Comparison of ENCODE assay signal across 1 cellular context in genomic region chr7:23594879-23595604, GRCh38.
A peak's percentile ranks its signal among the peaks of the same experiment; 100 is the strongest.
TF ChIP-seq lines count a peak whose summit lies in the region.

No MANE protein-coding gene starts in this region.

TF ChIP-seq in GM12878, 131 proteins besides CTCF, POLR2A, EP300 and RAD21 (continued from another document and continues in another):
- peak; percentile 58; the same call in 1 of the 2 replicates for TF ChIP-seq CBX5 (IDR thresholded peaks at IDR 0.05; ENCODE audit: low read depth)
- TF ChIP-seq SP1 (IDR thresholded peaks at IDR 0.05; ENCODE audit: low read depth, low read length), result no peak
- peak; percentile 88 for TF ChIP-seq PML (IDR thresholded peaks at IDR 0.05; ENCODE audit: low read length)
- TF ChIP-seq ZNF24 (IDR thresholded peaks at IDR 0.05), result peak; percentile 52
- TF ChIP-seq GABPA (IDR thresholded peaks at IDR 0.05; ENCODE audit: low read depth), result peak; percentile 71
- no peak for TF ChIP-seq TAF1 (IDR thresholded peaks at IDR 0.05; ENCODE audit: borderline replicate concordance, low read depth, low read length)
- TF ChIP-seq, protein P1, sequence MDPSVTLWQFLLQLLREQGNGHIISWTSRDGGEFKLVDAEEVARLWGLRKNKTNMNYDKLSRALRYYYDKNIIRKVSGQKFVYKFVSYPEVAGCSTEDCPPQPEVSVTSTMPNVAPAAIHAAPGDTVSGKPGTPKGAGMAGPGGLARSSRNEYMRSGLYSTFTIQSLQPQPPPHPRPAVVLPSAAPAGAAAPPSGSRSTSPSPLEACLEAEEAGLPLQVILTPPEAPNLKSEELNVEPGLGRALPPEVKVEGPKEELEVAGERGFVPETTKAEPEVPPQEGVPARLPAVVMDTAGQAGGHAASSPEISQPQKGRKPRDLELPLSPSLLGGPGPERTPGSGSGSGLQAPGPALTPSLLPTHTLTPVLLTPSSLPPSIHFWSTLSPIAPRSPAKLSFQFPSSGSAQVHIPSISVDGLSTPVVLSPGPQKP (IDR thresholded peaks at IDR 0.05; ENCODE audit: low read depth, low read length), result peak; percentile 74; the same call in 1 of the 2 replicates
- peak; percentile 99 for TF ChIP-seq NFIC (IDR thresholded peaks at IDR 0.05; ENCODE audit: low read depth, low read length)
- TF ChIP-seq BRCA1 (IDR thresholded peaks at IDR 0.05; ENCODE audit: low read depth, low read length), result no peak
- peak; percentile 99 for TF ChIP-seq ZNF592 (IDR thresholded peaks at IDR 0.05)
- TF ChIP-seq NFYA (IDR thresholded peaks at IDR 0.05; ENCODE audit: borderline replicate concordance, low read depth, low read length), result no peak
- TF ChIP-seq RB1 (IDR thresholded peaks at IDR 0.05; ENCODE audit: borderline replicate concordance), result no peak
- TF ChIP-seq, protein P2, sequence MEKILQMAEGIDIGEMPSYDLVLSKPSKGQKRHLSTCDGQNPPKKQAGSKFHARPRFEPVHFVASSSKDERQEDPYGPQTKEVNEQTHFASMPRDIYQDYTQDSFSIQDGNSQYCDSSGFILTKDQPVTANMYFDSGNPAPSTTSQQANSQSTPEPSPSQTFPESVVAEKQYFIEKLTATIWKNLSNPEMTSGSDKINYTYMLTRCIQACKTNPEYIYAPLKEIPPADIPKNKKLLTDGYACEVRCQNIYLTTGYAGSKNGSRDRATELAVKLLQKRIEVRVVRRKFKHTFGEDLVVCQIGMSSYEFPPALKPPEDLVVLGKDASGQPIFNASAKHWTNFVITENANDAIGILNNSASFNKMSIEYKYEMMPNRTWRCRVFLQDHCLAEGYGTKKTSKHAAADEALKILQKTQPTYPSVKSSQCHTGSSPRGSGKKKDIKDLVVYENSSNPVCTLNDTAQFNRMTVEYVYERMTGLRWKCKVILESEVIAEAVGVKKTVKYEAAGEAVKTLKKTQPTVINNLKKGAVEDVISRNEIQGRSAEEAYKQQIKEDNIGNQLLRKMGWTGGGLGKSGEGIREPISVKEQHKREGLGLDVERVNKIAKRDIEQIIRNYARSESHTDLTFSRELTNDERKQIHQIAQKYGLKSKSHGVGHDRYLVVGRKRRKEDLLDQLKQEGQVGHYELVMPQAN (conservative IDR thresholded peaks at IDR 0.05), result no peak
- no peak for TF ChIP-seq FOXK2 (IDR thresholded peaks at IDR 0.05)
- TF ChIP-seq, protein P3, sequence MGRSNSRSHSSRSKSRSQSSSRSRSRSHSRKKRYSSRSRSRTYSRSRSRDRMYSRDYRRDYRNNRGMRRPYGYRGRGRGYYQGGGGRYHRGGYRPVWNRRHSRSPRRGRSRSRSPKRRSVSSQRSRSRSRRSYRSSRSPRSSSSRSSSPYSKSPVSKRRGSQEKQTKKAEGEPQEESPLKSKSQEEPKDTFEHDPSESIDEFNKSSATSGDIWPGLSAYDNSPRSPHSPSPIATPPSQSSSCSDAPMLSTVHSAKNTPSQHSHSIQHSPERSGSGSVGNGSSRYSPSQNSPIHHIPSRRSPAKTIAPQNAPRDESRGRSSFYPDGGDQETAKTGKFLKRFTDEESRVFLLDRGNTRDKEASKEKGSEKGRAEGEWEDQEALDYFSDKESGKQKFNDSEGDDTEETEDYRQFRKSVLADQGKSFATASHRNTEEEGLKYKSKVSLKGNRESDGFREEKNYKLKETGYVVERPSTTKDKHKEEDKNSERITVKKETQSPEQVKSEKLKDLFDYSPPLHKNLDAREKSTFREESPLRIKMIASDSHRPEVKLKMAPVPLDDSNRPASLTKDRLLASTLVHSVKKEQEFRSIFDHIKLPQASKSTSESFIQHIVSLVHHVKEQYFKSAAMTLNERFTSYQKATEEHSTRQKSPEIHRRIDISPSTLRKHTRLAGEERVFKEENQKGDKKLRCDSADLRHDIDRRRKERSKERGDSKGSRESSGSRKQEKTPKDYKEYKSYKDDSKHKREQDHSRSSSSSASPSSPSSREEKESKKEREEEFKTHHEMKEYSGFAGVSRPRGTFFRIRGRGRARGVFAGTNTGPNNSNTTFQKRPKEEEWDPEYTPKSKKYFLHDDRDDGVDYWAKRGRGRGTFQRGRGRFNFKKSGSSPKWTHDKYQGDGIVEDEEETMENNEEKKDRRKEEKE (IDR thresholded peaks at IDR 0.05), result no peak
- TF ChIP-seq, protein P4, sequence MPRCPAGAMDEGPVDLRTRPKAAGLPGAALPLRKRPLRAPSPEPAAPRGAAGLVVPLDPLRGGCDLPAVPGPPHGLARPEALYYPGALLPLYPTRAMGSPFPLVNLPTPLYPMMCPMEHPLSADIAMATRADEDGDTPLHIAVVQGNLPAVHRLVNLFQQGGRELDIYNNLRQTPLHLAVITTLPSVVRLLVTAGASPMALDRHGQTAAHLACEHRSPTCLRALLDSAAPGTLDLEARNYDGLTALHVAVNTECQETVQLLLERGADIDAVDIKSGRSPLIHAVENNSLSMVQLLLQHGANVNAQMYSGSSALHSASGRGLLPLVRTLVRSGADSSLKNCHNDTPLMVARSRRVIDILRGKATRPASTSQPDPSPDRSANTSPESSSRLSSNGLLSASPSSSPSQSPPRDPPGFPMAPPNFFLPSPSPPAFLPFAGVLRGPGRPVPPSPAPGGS (IDR thresholded peaks at IDR 0.05; ENCODE audit: borderline replicate concordance, insufficient read depth, low read depth, low read length, poor library complexity, severe bottlenecking), result peak; percentile 71
- TF ChIP-seq DPF2 (IDR thresholded peaks at IDR 0.05), result peak; percentile 99
- TF ChIP-seq NR2C1 (IDR thresholded peaks at IDR 0.05), result no peak
- no peak for TF ChIP-seq SUPT20H (IDR thresholded peaks at IDR 0.05; ENCODE audit: borderline replicate concordance, control insufficient read depth, low read depth, low read length)
- no peak for TF ChIP-seq TCF12 (IDR thresholded peaks at IDR 0.05; ENCODE audit: low read depth, low read length)
- TF ChIP-seq EED (IDR thresholded peaks at IDR 0.05; ENCODE audit: low read depth), result peak; percentile 83
- TF ChIP-seq, protein P5, sequence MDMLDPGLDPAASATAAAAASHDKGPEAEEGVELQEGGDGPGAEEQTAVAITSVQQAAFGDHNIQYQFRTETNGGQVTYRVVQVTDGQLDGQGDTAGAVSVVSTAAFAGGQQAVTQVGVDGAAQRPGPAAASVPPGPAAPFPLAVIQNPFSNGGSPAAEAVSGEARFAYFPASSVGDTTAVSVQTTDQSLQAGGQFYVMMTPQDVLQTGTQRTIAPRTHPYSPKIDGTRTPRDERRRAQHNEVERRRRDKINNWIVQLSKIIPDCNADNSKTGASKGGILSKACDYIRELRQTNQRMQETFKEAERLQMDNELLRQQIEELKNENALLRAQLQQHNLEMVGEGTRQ (IDR thresholded peaks at IDR 0.05; ENCODE audit: borderline replicate concordance, low read depth, low read length), result no peak
- TF ChIP-seq, protein P6, sequence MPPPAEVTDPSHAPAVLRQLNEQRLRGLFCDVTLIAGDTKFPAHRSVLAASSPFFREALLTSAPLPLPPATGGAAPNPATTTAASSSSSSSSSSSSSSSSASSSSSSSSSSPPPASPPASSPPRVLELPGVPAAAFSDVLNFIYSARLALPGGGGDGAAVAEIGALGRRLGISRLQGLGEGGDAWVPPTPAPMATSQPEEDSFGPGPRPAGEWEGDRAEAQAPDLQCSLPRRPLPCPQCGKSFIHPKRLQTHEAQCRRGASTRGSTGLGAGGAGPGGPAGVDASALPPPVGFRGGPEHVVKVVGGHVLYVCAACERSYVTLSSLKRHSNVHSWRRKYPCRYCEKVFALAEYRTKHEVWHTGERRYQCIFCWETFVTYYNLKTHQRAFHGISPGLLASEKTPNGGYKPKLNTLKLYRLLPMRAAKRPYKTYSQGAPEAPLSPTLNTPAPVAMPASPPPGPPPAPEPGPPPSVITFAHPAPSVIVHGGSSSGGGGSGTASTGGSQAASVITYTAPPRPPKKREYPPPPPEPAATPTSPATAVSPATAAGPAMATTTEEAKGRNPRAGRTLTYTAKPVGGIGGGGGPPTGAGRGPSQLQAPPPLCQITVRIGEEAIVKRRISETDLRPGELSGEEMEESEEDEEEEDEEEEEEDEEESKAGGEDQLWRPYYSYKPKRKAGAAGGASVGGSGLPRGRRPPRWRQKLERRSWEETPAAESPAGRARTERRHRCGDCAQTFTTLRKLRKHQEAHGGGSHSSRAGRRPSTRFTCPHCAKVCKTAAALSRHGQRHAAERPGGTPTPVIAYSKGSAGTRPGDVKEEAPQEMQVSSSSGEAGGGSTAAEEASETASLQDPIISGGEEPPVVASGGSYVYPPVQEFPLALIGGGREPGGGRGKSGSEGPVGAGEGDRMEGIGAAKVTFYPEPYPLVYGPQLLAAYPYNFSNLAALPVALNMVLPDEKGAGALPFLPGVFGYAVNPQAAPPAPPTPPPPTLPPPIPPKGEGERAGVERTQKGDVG (CRISPR knock-in tag; IDR thresholded peaks at IDR 0.05), result peak; percentile 91
- TF ChIP-seq ETV6 (conservative IDR thresholded peaks at IDR 0.05 in 1 of 2, IDR thresholded peaks at IDR 0.05 in 1 of 2; ENCODE audit: borderline replicate concordance in 1 of 2, low read depth in 1 of 2), result peak in 1 of 2 experiments; percentile 82; a peak in 2 of 4 replicates
- TF ChIP-seq, protein P7, sequence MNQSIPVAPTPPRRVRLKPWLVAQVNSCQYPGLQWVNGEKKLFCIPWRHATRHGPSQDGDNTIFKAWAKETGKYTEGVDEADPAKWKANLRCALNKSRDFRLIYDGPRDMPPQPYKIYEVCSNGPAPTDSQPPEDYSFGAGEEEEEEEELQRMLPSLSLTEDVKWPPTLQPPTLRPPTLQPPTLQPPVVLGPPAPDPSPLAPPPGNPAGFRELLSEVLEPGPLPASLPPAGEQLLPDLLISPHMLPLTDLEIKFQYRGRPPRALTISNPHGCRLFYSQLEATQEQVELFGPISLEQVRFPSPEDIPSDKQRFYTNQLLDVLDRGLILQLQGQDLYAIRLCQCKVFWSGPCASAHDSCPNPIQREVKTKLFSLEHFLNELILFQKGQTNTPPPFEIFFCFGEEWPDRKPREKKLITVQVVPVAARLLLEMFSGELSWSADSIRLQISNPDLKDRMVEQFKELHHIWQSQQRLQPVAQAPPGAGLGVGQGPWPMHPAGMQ (IDR thresholded peaks at IDR 0.05; ENCODE audit: borderline replicate concordance), result no peak
- TF ChIP-seq LARP7 (IDR thresholded peaks at IDR 0.05), result no peak
- TF ChIP-seq TCF7 (IDR thresholded peaks at IDR 0.05; ENCODE audit: borderline replicate concordance), result no peak
- TF ChIP-seq REST (IDR thresholded peaks at IDR 0.05; ENCODE audit: low read depth, low read length), result no peak
- TF ChIP-seq, protein P8, sequence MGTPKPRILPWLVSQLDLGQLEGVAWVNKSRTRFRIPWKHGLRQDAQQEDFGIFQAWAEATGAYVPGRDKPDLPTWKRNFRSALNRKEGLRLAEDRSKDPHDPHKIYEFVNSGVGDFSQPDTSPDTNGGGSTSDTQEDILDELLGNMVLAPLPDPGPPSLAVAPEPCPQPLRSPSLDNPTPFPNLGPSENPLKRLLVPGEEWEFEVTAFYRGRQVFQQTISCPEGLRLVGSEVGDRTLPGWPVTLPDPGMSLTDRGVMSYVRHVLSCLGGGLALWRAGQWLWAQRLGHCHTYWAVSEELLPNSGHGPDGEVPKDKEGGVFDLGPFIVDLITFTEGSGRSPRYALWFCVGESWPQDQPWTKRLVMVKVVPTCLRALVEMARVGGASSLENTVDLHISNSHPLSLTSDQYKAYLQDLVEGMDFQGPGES (IDR thresholded peaks at IDR 0.05), result no peak
- peak; percentile 75; the same call in 1 of the 2 replicates for TF ChIP-seq CHD2 (IDR thresholded peaks at IDR 0.05; ENCODE audit: borderline replicate concordance, low read depth, low read length)
- TF ChIP-seq SMARCA5 (IDR thresholded peaks at IDR 0.05), result no peak
